9 cellular contexts compared by ENCODE assay signal in the genomic region with DNA sequence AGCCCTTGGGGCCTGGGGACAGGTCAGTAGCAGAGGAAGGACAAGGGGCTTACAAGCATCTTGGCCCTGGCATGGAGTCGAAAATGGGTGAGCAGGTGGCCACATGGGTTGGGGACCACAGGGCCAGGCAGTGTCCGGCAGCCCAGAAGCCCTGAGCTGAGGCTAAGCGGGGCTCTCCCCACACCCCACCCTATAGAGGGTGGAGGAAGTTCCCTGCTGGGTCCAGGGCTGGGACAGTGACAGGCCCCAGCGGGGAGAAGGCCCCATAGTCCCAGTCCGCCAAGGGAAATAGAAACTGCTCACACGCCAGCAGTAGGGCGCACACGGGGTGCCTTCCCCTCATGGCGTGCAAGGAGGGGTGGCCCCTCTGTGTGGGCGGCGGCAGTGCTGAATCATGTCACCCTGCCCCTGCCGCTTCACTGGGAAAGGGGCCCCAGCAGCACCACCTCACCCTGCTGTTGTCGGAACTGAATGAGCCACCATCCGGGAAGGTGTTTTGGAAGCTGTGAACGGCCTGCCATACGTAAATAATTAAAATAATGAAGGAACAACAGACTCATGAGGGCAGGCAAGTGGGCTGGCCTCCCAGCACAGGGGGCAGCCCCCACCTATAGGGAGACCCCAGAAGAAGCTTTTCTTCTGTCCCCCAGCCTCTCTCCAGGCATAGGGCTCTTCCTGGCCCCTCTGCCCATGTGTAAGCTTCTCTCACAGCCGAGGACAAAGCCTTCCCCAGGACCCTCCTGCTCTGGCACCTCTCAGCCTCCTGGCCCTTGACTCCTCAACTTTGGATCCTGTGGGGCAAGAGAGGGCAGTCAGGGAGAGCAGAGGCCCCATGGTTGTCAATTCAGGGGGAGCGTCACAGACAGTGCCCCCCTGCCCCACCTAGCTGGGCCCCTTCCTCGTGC. TPM values are rescaled to one million over a fixed set of nuclear protein-coding genes. Genes with fewer than 3 reads are reported as not detected.
DNase-seq lines count a peak whose midpoint lies in the region; ATAC-seq and TF ChIP-seq lines count a peak whose summit lies in the region.
"Had no signal": no experiment of that assay in that cellular context is flagged by ENCODE, and none has a peak within 500 bp of the region (broad histone marks: within the 10 kb centered on the region; RNA-seq: fewer than 3 reads in every experiment).

No MANE protein-coding gene starts in this region.

- intact Hi-C loops in PC-9 (cut with micrococcal nuclease; ENCODE audit: unreplicated experiment): no loop called here

- H3K27ac Mint-ChIP-seq in GM23338: no peak overlapping the region

- H3K36me3 Mint-ChIP-seq in GM23338 (ENCODE audit: low read depth): no peaks in the 10 kb centered on the region; the same call in 2 of the 3 replicates

- no peaks in the 10 kb centered on the region for H3K9me3 Mint-ChIP-seq in GM23338

- TF ChIP-seq CTCF in GM12875 (IDR thresholded peaks at IDR 0.05; ENCODE audit: borderline replicate concordance, insufficient read depth, low read depth, low read length) (no peak), GM23338 (conservative IDR thresholded peaks at IDR 0.05; ENCODE audit: low read depth in 2 of 2) (no peak), Peyer's patch (IDR thresholded peaks at IDR 0.05) (no peak), PC-9 (conservative IDR thresholded peaks at IDR 0.05) (no peak)

- H3K27me3 Mint-ChIP-seq in GM23338 (ENCODE audit: insufficient read depth, low read depth, poor library complexity): peaks cover 7% of the 10 kb centered on the region

- H3K36me3 ChIP-seq in GM23338 (ENCODE audit: insufficient read depth) (no peaks in the 10 kb centered on the region), Peyer's patch (no peaks in the 10 kb centered on the region), PC-9 (ENCODE audit: low read depth) (no peaks in the 10 kb centered on the region)

- H3K9me3 ChIP-seq in Peyer's patch (no peaks in the 10 kb centered on the region), PC-9 (ENCODE audit: insufficient read depth, low read depth) (no peaks in the 10 kb centered on the region)

- peak; percentile 13 for ATAC-seq in GM23338

- H2AFZ ChIP-seq in GM23338: peak overlapping the region; percentile 81
- H2AFZ ChIP-seq in PC-9: no peak overlapping the region

- H3K4me1 ChIP-seq in GM23338 (ENCODE audit: insufficient read depth) (peaks cover 8% of the 10 kb centered on the region; the same call in 1 of the 2 replicates), Peyer's patch (peaks cover 0 to 32% (median 9%) of the 10 kb centered on the region in 4 donors), PC-9 (replicated peaks; ENCODE audit: insufficient read depth) (no peaks in the 10 kb centered on the region)

- H3K4me3 Mint-ChIP-seq in GM23338: no peak overlapping the region

- no TSS peak for BruUV-seq in PC-9 (replicated peaks; lab: Mats Ljungman, UMichigan)

- H4K20me1 ChIP-seq in GM23338 (replicated peaks; ENCODE audit: insufficient read depth) (no peaks in the 10 kb centered on the region), PC-9 (ENCODE audit: insufficient read depth) (no peaks in the 10 kb centered on the region)

- H3K79me2 ChIP-seq in GM23338 (replicated peaks; ENCODE audit: insufficient read depth): no peaks in the 10 kb centered on the region
- H3K79me2 ChIP-seq in PC-9 (ENCODE audit: low read depth): no peaks in the 10 kb centered on the region

- no peak for TF ChIP-seq POLR2A in Peyer's patch (IDR thresholded peaks at IDR 0.05)

- CTCF ChIA-PET in PC-9 (lab: Charles Lee): no interaction called here

- DNase-seq in GM23338 (ENCODE audit: low spot score) (no peak), Peyer's patch (peak; percentile 45 to 79 (median 74)), activated gamma-delta T cell treated with Interleukin-2 at 50 U/mL for 16 hours (peak; percentile 80), NCI-H128 (lab: John Stamatoyannopoulos, UW; ENCODE audit: unreplicated experiment) (no peak), PC-9 (no peak), DMS 273 (lab: John Stamatoyannopoulos, UW; ENCODE audit: unreplicated experiment) (no peak)
- DNase-seq in stimulated activated CD4-positive, alpha-beta T cell treated with anti-CD3 and anti-CD28 coated beads, Interleukin-1b, Interleukin-23, amount 100 ng/mL, for 1 hour (ENCODE audit: low read depth in 2 of 2): peak; percentile 60 to 92

- peak overlapping the region; percentile 27 for H3K4me3 ChIP-seq in GM12875 (ENCODE audit: low read depth, low read length)
- no peak overlapping the region for H3K4me3 ChIP-seq in GM23338
- H3K4me3 ChIP-seq in Peyer's patch: peak overlapping the region in 1 of 4 donors; percentile 15
- H3K4me3 ChIP-seq in PC-9: no peak overlapping the region

- H3K27ac ChIP-seq in GM23338 (ENCODE audit: low read depth) (no peak overlapping the region), Peyer's patch (peak overlapping the region in 2 of 4 donors; percentile 44 to 77), PC-9 (no peak overlapping the region)

- H3K27me3 ChIP-seq in GM23338 (ENCODE audit: insufficient read depth) (no peaks in the 10 kb centered on the region), Peyer's patch (no peaks in the 10 kb centered on the region), PC-9 (ENCODE audit: insufficient read depth, low read depth) (peaks cover 24% of the 10 kb centered on the region; the same call in 1 of the 2 replicates)

- H3K4me2 ChIP-seq in GM23338 (no peak overlapping the region), PC-9 (no peak overlapping the region)

- no peaks in the 10 kb centered on the region for H3K9me2 ChIP-seq in GM23338 (ENCODE audit: insufficient read depth)
- no peaks in the 10 kb centered on the region for H3K9me2 ChIP-seq in PC-9 (ENCODE audit: insufficient read depth)

- POLR2A ChIA-PET in PC-9 (lab: Charles Lee; ENCODE audit: unreplicated experiment): no interaction called here

- no peaks in the 10 kb centered on the region for H3F3A ChIP-seq in GM23338 (replicated peaks; ENCODE audit: low read depth)
- H3F3A ChIP-seq in PC-9 (ENCODE audit: insufficient read depth, low read depth): no peaks in the 10 kb centered on the region

- H3K4me1 Mint-ChIP-seq in GM23338: peaks cover 19% of the 10 kb centered on the region

TF ChIP-seq in GM23338, 12 proteins besides CTCF, POLR2A, EP300 and RAD21 (continues in another document):
- no peak for TF ChIP-seq EZH2 (IDR thresholded peaks at IDR 0.05; ENCODE audit: low read depth, unreplicated experiment)

RNA-seq across cellular contexts. Expression of a gene that starts 12.7 kb away (rescaled TPM):
- total RNA-seq in GM23338 (2014; rRNA removed; shearing (Covaris generic)): 10.5 and 13.0 TPM in 2 replicates
- 6.4 and 6.6 TPM in 2 replicates for polyA plus RNA-seq in GM23338 (2016; fragmentation: Nextera tagmentation; extraction: Ambion mirVana)
- total RNA-seq in Peyer's patch (10 to 100 TPM in 1 of 4 donors, 1 to 10 TPM in 3; 2.7 to 28.1 (median 5.6) TPM), PC-9 (2021) (4.0 and 5.2 TPM in 2 replicates)

RNA-seq across cellular contexts. Expression of a gene that starts 19.6 kb away (rescaled TPM):
- total RNA-seq in GM23338 (2014; rRNA removed; shearing (Covaris generic)): 1.6 TPM in 1 of 2 replicates, not detected in the other
- polyA plus RNA-seq in GM23338 (2016; fragmentation: Nextera tagmentation; extraction: Ambion mirVana): 0.23 TPM in 1 of 2 replicates, not detected in the other
- total RNA-seq in Peyer's patch (not detected), PC-9 (2021) (not detected in 2 replicates)
- total RNA-seq: skeletal muscle tissue had no signal

RNA-seq across cellular contexts. Expression of a gene that starts 41.5 kb away (rescaled TPM):
- 5.9 and 7.9 TPM in 2 replicates for total RNA-seq in GM23338 (2014; rRNA removed; shearing (Covaris generic))
- polyA plus RNA-seq in GM23338 (2016; fragmentation: Nextera tagmentation; extraction: Ambion mirVana): 1.5 and 1.7 TPM in 2 replicates
- total RNA-seq in Peyer's patch (under 1 TPM in 3 of 4 donors, not detected in 1; 0.28 to 0.67 (median 0.53) TPM), PC-9 (2021) (0.26 and 0.55 TPM in 2 replicates)

RNA-seq across cellular contexts. Expression of a gene that starts 50.7 kb away (rescaled TPM):
- total RNA-seq in GM23338 (2014; rRNA removed; shearing (Covaris generic)): 222 TPM in 2 replicates
- polyA plus RNA-seq in GM23338 (2016; fragmentation: Nextera tagmentation; extraction: Ambion mirVana): 72.0 and 72.2 TPM in 2 replicates
- total RNA-seq in Peyer's patch: 100 to 1,000 TPM in 3 of 4 donors, 10 to 100 TPM in 1; 78.4 to 120 (median 112) TPM
- 171 and 189 TPM in 2 replicates for total RNA-seq in PC-9 (2021)

Comparison
In these comparisons a context has a peak if more than half of its experiments do, and no peak if none do; other contexts are left out.
1. DNase-seq: peak in Peyer's patch (3 of 3), activated gamma-delta T cell treated with Interleukin-2 at 50 U/mL for 16 hours (single experiment) and stimulated activated CD4-positive, alpha-beta T cell treated with anti-CD3 and anti-CD28 coated beads, Interleukin-1b, Interleukin-23, amount 100 ng/mL, for 1 hour (2 of 2); none in GM23338 (single experiment), NCI-H128 (single experiment), PC-9 (0 of 2) and DMS 273 (single experiment).